In the genomic region with DNA sequence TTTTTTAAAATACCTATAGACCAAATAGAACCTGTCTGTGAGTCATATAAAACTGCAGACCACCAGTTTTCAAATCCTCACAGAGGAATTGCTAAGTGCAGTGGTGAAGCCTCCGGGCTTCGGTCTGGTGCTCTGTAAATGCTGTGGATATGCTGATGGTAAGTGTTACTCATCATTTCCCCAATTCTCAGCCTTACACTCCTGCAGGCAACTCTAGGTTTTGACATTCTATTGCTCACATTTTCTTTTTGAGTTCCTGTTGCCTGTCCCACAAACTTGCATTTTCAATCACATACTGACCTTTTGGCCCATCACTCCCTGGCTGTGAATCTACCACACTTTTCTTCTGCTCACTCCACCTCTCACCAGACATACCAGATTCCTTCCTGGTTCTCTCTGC, we compare ENCODE assay signal across 15 cellular contexts.
DNase-seq lines count a peak whose midpoint lies in the region; ATAC-seq and TF ChIP-seq lines count a peak whose summit lies in the region.
"Had no signal": no experiment of that assay in that cellular context is flagged by ENCODE, and none has a peak within 500 bp of the region (broad histone marks: within the 10 kb centered on the region; RNA-seq: fewer than 3 reads in every experiment).

No MANE protein-coding gene starts in this region.

- H2BK15ac ChIP-seq in neuronal stem cell (ENCODE audit: low read length) = no peak overlapping the region

- H3K9ac ChIP-seq in neuronal stem cell (ENCODE audit: low read depth, low read length, poor library complexity) = no peak overlapping the region

- DNase-seq in T-helper 2 cell treated with Interferon-gamma antibody and Interleukin-4, amounts not matched to agents 5 μg/mL and 100 μg/mL, for 36 hours (ENCODE audit: low spot score) = peak; percentile 25
- DNase-seq in T-helper 2 cell (no peak), NCI-H1930 (lab: John Stamatoyannopoulos, UW) (no peak), neuronal stem cell (ENCODE audit: low spot score) (no peak), psoas muscle (no peak)
- no peak for DNase-seq in naive thymus-derived CD4-positive, alpha-beta T cell
- DNase-seq: 8988T, body of pancreas, DMS53, islet precursor cell, NCI-H446, thyroid gland had no signal

- H2BK5ac ChIP-seq in neuronal stem cell (ENCODE audit: low read length) = no peak overlapping the region

- no peak overlapping the region for H3K4me3 Mint-ChIP-seq in T-helper 2 cell treated with Interferon-gamma antibody and Interleukin-4, amounts not matched to agents 5 μg/mL and 100 μg/mL, for 36 hours
- H3K4me3 Mint-ChIP-seq in naive thymus-derived CD4-positive, alpha-beta T cell = no peak overlapping the region

- POLR2A ChIA-PET in naive thymus-derived CD4-positive, alpha-beta T cell (lab: Charles Lee) = no interaction called here

- no peak overlapping the region for H2AK5ac ChIP-seq in neuronal stem cell (ENCODE audit: low read depth, low read length)

- no peaks in the 10 kb centered on the region for H3K9me3 Mint-ChIP-seq in T-helper 2 cell treated with Interferon-gamma antibody and Interleukin-4, amounts not matched to agents 5 μg/mL and 100 μg/mL, for 36 hours
- H3K9me3 Mint-ChIP-seq in naive thymus-derived CD4-positive, alpha-beta T cell = peaks cover 0 to 3% (median 0%) of the 10 kb centered on the region in 11 donors

- no peak overlapping the region for H3K4me3 ChIP-seq in naive thymus-derived CD4-positive, alpha-beta T cell (ENCODE audit: low read length)
- H3K4me3 ChIP-seq in neuronal stem cell (ENCODE audit: low read length in 2 of 2) = no peak overlapping the region
- no peak overlapping the region for H3K4me3 ChIP-seq in psoas muscle
- H3K4me3 ChIP-seq: body of pancreas, K562, thyroid gland had no signal

- no peaks in the 10 kb centered on the region for H3K27me3 ChIP-seq in naive thymus-derived CD4-positive, alpha-beta T cell (ENCODE audit: control insufficient read depth in 2 of 2, insufficient read depth in 2 of 2, low read length in 2 of 2)
- no peaks in the 10 kb centered on the region for H3K27me3 ChIP-seq in neuronal stem cell (ENCODE audit: control insufficient read depth in 3 of 3, insufficient read depth in 3 of 3, low read depth in 1 of 3, low read length in 3 of 3)
- H3K27me3 ChIP-seq in psoas muscle (ENCODE audit: insufficient read depth in 3 of 3, low read length in 2 of 3) = no peaks in the 10 kb centered on the region
- H3K27me3 ChIP-seq: body of pancreas, thyroid gland had no signal

- H3K18ac ChIP-seq in neuronal stem cell (ENCODE audit: low read length) = no peak overlapping the region

- H3K9me3 ChIP-seq in naive thymus-derived CD4-positive, alpha-beta T cell (ENCODE audit: control insufficient read depth in 2 of 3, low read length in 3 of 3) = no peaks in the 10 kb centered on the region
- H3K9me3 ChIP-seq in neuronal stem cell (replicated peaks in 1 of 2; ENCODE audit: control insufficient read depth in 2 of 2, insufficient read depth in 1 of 2, low read depth in 1 of 2, low read length in 2 of 2) (no peaks in the 10 kb centered on the region), psoas muscle (no peaks in the 10 kb centered on the region)
- H3K9me3 ChIP-seq: body of pancreas, thyroid gland had no signal

- no peak for TF ChIP-seq CTCF in psoas muscle (IDR thresholded peaks at IDR 0.05)

- H3K4me1 Mint-ChIP-seq in T-helper 2 cell treated with Interferon-gamma antibody and Interleukin-4, amounts not matched to agents 5 μg/mL and 100 μg/mL, for 36 hours (ENCODE audit: low read depth) = peaks cover 2% of the 10 kb centered on the region
- peaks cover 0 to 3% (median 0%) of the 10 kb centered on the region in 7 donors for H3K4me1 Mint-ChIP-seq in naive thymus-derived CD4-positive, alpha-beta T cell

- H3K36me3 Mint-ChIP-seq in T-helper 2 cell treated with Interferon-gamma antibody and Interleukin-4, amounts not matched to agents 5 μg/mL and 100 μg/mL, for 36 hours (ENCODE audit: low read depth) = no peaks in the 10 kb centered on the region
- H3K36me3 Mint-ChIP-seq in naive thymus-derived CD4-positive, alpha-beta T cell = peaks cover 0 to 4% (median 0%) of the 10 kb centered on the region in 5 donors

- no CpG with 5 or more reads among the region's 2 CpGs for WGBS in neuronal stem cell (ENCODE audit: extremely low coverage in 2 of 2, insufficient read length in 2 of 2, insufficient replicate concordance in 1 of 2), 2 donors
- WGBS in psoas muscle, 3 donors = 93 to 95% (median 93%) methylated on average over 2 of the region's 2 CpGs

- no peak overlapping the region for H2AFZ ChIP-seq in neuronal stem cell (ENCODE audit: low read length)

- H3K4ac ChIP-seq in neuronal stem cell (ENCODE audit: low read length) = no peak overlapping the region

- ATAC-seq in GM21528 (IDR thresholded peaks at IDR 0.05; ENCODE audit: low FRiP score, unreplicated experiment) = peak; percentile 81
- ATAC-seq in HG03108 (IDR thresholded peaks at IDR 0.05; ENCODE audit: unreplicated experiment) = peak; percentile 88
- ATAC-seq in naive thymus-derived CD4-positive, alpha-beta T cell = peak; percentile 58
- no peak for ATAC-seq in psoas muscle
- ATAC-seq: body of pancreas, K562 had no signal

- no peaks in the 10 kb centered on the region for H3K79me1 ChIP-seq in neuronal stem cell (ENCODE audit: low read depth, low read length)

- H3K27ac Mint-ChIP-seq in T-helper 2 cell treated with Interferon-gamma antibody and Interleukin-4, amounts not matched to agents 5 μg/mL and 100 μg/mL, for 36 hours = no peak overlapping the region
- H3K27ac Mint-ChIP-seq in naive thymus-derived CD4-positive, alpha-beta T cell = no peak overlapping the region

- no peak overlapping the region for H4K8ac ChIP-seq in neuronal stem cell (ENCODE audit: low read depth, low read length)

- H2BK12ac ChIP-seq in neuronal stem cell (ENCODE audit: low read length) = no peak overlapping the region

- no peak overlapping the region for H3K23ac ChIP-seq in neuronal stem cell (ENCODE audit: low read depth, low read length, poor library complexity)

- H3K14ac ChIP-seq in neuronal stem cell (ENCODE audit: low read length) = no peak overlapping the region

- no peak overlapping the region for H2BK120ac ChIP-seq in neuronal stem cell (ENCODE audit: low read depth, low read length)

- CTCF ChIA-PET in naive thymus-derived CD4-positive, alpha-beta T cell (lab: Charles Lee) = no interaction called here

- no peak overlapping the region for H3K4me2 ChIP-seq in neuronal stem cell (ENCODE audit: insufficient read depth, low read length, poor library complexity, severe bottlenecking)

- intact Hi-C loops in naive thymus-derived CD4-positive, alpha-beta T cell (cut with micrococcal nuclease) = no loop called here
- intact Hi-C loops in psoas muscle (cut with DNase I) = no loop called here

- no peaks in the 10 kb centered on the region for H3K36me3 ChIP-seq in naive thymus-derived CD4-positive, alpha-beta T cell (ENCODE audit: control insufficient read depth in 2 of 3, insufficient read depth in 3 of 3, low read length in 3 of 3)
- H3K36me3 ChIP-seq in neuronal stem cell (replicated peaks in 1 of 2; ENCODE audit: control insufficient read depth in 2 of 2, insufficient read depth in 2 of 2, low read length in 2 of 2) (no peaks in the 10 kb centered on the region), psoas muscle (ENCODE audit: insufficient read depth in 1 of 2, low read depth in 1 of 2) (no peaks in the 10 kb centered on the region)
- H3K36me3 ChIP-seq: thyroid gland had no signal

- H3K27me3 Mint-ChIP-seq in T-helper 2 cell treated with Interferon-gamma antibody and Interleukin-4, amounts not matched to agents 5 μg/mL and 100 μg/mL, for 36 hours (ENCODE audit: low read depth) = peaks cover 2% of the 10 kb centered on the region
- peaks cover 3 to 20% (median 10%) of the 10 kb centered on the region in 5 donors for H3K27me3 Mint-ChIP-seq in naive thymus-derived CD4-positive, alpha-beta T cell

- no peak overlapping the region for H3K27ac ChIP-seq in naive thymus-derived CD4-positive, alpha-beta T cell (ENCODE audit: low read depth, low read length)
- H3K27ac ChIP-seq in neuronal stem cell (replicated peaks; ENCODE audit: low read length) (no peak overlapping the region), psoas muscle (no peak overlapping the region)
- H3K27ac ChIP-seq: body of pancreas, thyroid gland had no signal

- no peaks in the 10 kb centered on the region for H3K4me1 ChIP-seq in naive thymus-derived CD4-positive, alpha-beta T cell (ENCODE audit: control insufficient read depth in 2 of 2, insufficient read depth in 2 of 2, low read length in 2 of 2)
- H3K4me1 ChIP-seq in neuronal stem cell (ENCODE audit: control insufficient read depth in 2 of 2, insufficient read depth in 1 of 2, low read depth in 1 of 2, low read length in 2 of 2) = no peaks in the 10 kb centered on the region
- H3K4me1 ChIP-seq in psoas muscle = no peaks in the 10 kb centered on the region
- H3K4me1 ChIP-seq: thyroid gland had no signal

- H4K91ac ChIP-seq in neuronal stem cell (ENCODE audit: low read depth, low read length, poor library complexity) = no peak overlapping the region

Comparison
In these comparisons a context has a peak if more than half of its experiments do, and no peak if none do; other contexts are left out.
1. ATAC-seq: peak in GM21528 (single experiment), HG03108 (single experiment) and naive thymus-derived CD4-positive, alpha-beta T cell (single experiment); none in psoas muscle (0 of 4).